Comparison of ENCODE assay signal across 1 cellular context in genomic region chr4:94451669-94452475, GRCh38.
TF ChIP-seq lines count a peak whose summit lies in the region.

Gene PDLIM5 (plus strand): TSS chr4:94451942. CDS start chr4:94455289, 3,347 bp downstream.

TF ChIP-seq in HepG2, 621 proteins besides CTCF, POLR2A, EP300 and RAD21 (continued from another document and continues in another):
- TF ChIP-seq THAP9 (CRISPR knock-in tag; IDR thresholded peaks at IDR 0.05; ENCODE audit: borderline replicate concordance) = peak; percentile 31; the same call in 1 of the 2 replicates
- no peak for TF ChIP-seq ATAD3A (CRISPR knock-in tag; IDR thresholded peaks at IDR 0.05)
- no peak for TF ChIP-seq FLYWCH1 (CRISPR knock-in tag; IDR thresholded peaks at IDR 0.05)
- TF ChIP-seq PRDM10 (CRISPR knock-in tag; IDR thresholded peaks at IDR 0.05; ENCODE audit: low read depth) = 0 out of 2 replicates have a peak, but pooled peaks have one; percentile 25
- peak; percentile 55; the same call in 1 of the 2 replicates for TF ChIP-seq MXD4 (CRISPR knock-in tag; IDR thresholded peaks at IDR 0.05)
- TF ChIP-seq ZNF121 (CRISPR knock-in tag; IDR thresholded peaks at IDR 0.05) = no peak
- TF ChIP-seq ELF3 (CRISPR knock-in tag; IDR thresholded peaks at IDR 0.05) = peak; percentile 93
- no peak for TF ChIP-seq ATF2 (CRISPR knock-in tag; IDR thresholded peaks at IDR 0.05)
- peak; percentile 66; the same call in 1 of the 2 replicates for TF ChIP-seq THRA (CRISPR knock-in tag; IDR thresholded peaks at IDR 0.05; ENCODE audit: borderline replicate concordance)
- TF ChIP-seq HMGA1 (CRISPR knock-in tag; conservative IDR thresholded peaks at IDR 0.05) = no peak
- no peak; the same call in 1 of the 2 replicates for TF ChIP-seq ARHGAP35 (CRISPR knock-in tag; IDR thresholded peaks at IDR 0.05; ENCODE audit: borderline replicate concordance)
- TF ChIP-seq MBNL3 (CRISPR knock-in tag; conservative IDR thresholded peaks at IDR 0.05) = no peak
- TF ChIP-seq HOXA9 (CRISPR knock-in tag; IDR thresholded peaks at IDR 0.05; ENCODE audit: borderline replicate concordance) = no peak
- no peak for TF ChIP-seq STAT5B (CRISPR knock-in tag; IDR thresholded peaks at IDR 0.05)
- TF ChIP-seq ZHX1 (CRISPR knock-in tag; IDR thresholded peaks at IDR 0.05; ENCODE audit: low read depth) = peak; percentile 77; the same call in 1 of the 2 replicates
- no peak for TF ChIP-seq GMEB2 (CRISPR knock-in tag; IDR thresholded peaks at IDR 0.05; ENCODE audit: low read depth)
- TF ChIP-seq ZBTB26 (CRISPR knock-in tag; IDR thresholded peaks at IDR 0.05; ENCODE audit: borderline replicate concordance) = no peak
- no peak for TF ChIP-seq SMARCE1 (IDR thresholded peaks at IDR 0.05; ENCODE audit: borderline replicate concordance)
- peak; percentile 57; the same call in 1 of the 2 replicates for TF ChIP-seq HIVEP1 (CRISPR knock-in tag; IDR thresholded peaks at IDR 0.05)
- TF ChIP-seq ZKSCAN8 (CRISPR knock-in tag; IDR thresholded peaks at IDR 0.05; ENCODE audit: borderline replicate concordance) = no peak
- TF ChIP-seq ZNF256 (CRISPR knock-in tag; conservative IDR thresholded peaks at IDR 0.05) = no peak
- TF ChIP-seq CSRNP1 (CRISPR knock-in tag; IDR thresholded peaks at IDR 0.05) = 0 out of 2 replicates have a peak, but pooled peaks have one; percentile 28
- TF ChIP-seq ZNF414 (CRISPR knock-in tag; IDR thresholded peaks at IDR 0.05) = peak; percentile 43; the same call in 1 of the 2 replicates
- TF ChIP-seq ZNF503 (CRISPR knock-in tag; IDR thresholded peaks at IDR 0.05) = no peak
- TF ChIP-seq ZNF749 (CRISPR knock-in tag; IDR thresholded peaks at IDR 0.05; ENCODE audit: borderline replicate concordance) = peak; percentile 51; the same call in 1 of the 2 replicates
- no peak for TF ChIP-seq ZNF513 (CRISPR knock-in tag; conservative IDR thresholded peaks at IDR 0.05)
- peak; percentile 68 for TF ChIP-seq YEATS4 (CRISPR knock-in tag; IDR thresholded peaks at IDR 0.05; ENCODE audit: borderline replicate concordance)
- TF ChIP-seq KDM5A (IDR thresholded peaks at IDR 0.05; ENCODE audit: borderline replicate concordance, low read length) = no peak
- TF ChIP-seq THAP8 (CRISPR knock-in tag; IDR thresholded peaks at IDR 0.05; ENCODE audit: borderline replicate concordance) = no peak
- TF ChIP-seq NR0B2 (CRISPR knock-in tag; IDR thresholded peaks at IDR 0.05) = no peak
